In genomic region chr3:129567176-129567705, GRCh38 we compare ENCODE assay signal across 22 cellular contexts. TPM values are rescaled to one million over a fixed set of nuclear protein-coding genes. Genes with fewer than 3 reads are reported as not detected.
DNase-seq lines count a peak whose midpoint lies in the region; ATAC-seq, FAIRE-seq and TF ChIP-seq lines count a peak whose summit lies in the region.
"Had no signal": no experiment of that assay in that cellular context is flagged by ENCODE, and none has a peak within 500 bp of the region (broad histone marks: within the 10 kb centered on the region; RNA-seq: fewer than 3 reads in every experiment).

No MANE protein-coding gene starts in this region.

- H3K36me3 ChIP-seq in mucosa of descending colon (ENCODE audit: low read depth): no peaks in the 10 kb centered on the region
- peaks cover 0 to 57% of the 10 kb centered on the region in 2 donors for H3K36me3 ChIP-seq in vagina
- H3K36me3 ChIP-seq: cardiac muscle cell had no signal

- no peak for FAIRE-seq in D721Med (lab: Jason Lieb, UNC)

- H3K4me1 ChIP-seq in mucosa of descending colon (ENCODE audit: low read depth) (peaks cover 3% of the 10 kb centered on the region), vagina (peaks cover 56% of the 10 kb centered on the region)
- H3K4me1 ChIP-seq: foreskin keratinocyte had no signal

- TF ChIP-seq CTCF in mucosa of descending colon (IDR thresholded peaks at IDR 0.05): no peak
- TF ChIP-seq CTCF in vagina (IDR thresholded peaks at IDR 0.05): no peak
- no peak for TF ChIP-seq CTCF in D721Med (IDR thresholded peaks at IDR 0.05; ENCODE audit: insufficient read depth, missing control alignments)

- H3K4me3 ChIP-seq in mucosa of descending colon: no peak overlapping the region
- H3K4me3 ChIP-seq in vagina: no peak overlapping the region
- H3K4me3 ChIP-seq: BLaER1 treated with 17β-estradiol and CSF1 and Interleukin-3, amounts not matched to agents 10 nM and 100 nM; cardiac muscle cell had no signal

- peak overlapping the region; percentile 84 for H3K27ac ChIP-seq in vagina
- H3K27ac ChIP-seq: cardiac muscle cell, foreskin keratinocyte had no signal

- H3K9me3 ChIP-seq in mucosa of descending colon (no peaks in the 10 kb centered on the region), vagina (no peaks in the 10 kb centered on the region)
- H3K9me3 ChIP-seq: BLaER1 treated with 17β-estradiol and CSF1 and Interleukin-3, amounts not matched to agents 10 nM and 100 nM had no signal

- ATAC-seq in Right ventricle myocardium inferior (peak; percentile 50), mucosa of descending colon (peak; percentile 44)
- ATAC-seq: activated CD8-positive, alpha-beta T cell treated with anti-CD3 and anti-CD28 coated beads for 36 hours; activated T-cell treated with anti-CD3 and anti-CD28 coated beads, Interleukin-2, amount 50 U/mL, for 72 hours; foreskin keratinocyte had no signal

- no peaks in the 10 kb centered on the region for H3K27me3 ChIP-seq in vagina
- H3K27me3 ChIP-seq: BLaER1 treated with 17β-estradiol and CSF1 and Interleukin-3, amounts not matched to agents 10 nM and 100 nM; cardiac muscle cell had no signal

- intact Hi-C loops in Right ventricle myocardium inferior (cut with DNase I): no loop called here
- intact Hi-C loops in cardiac septum (cut with DNase I): no loop called here
- intact Hi-C loops in mucosa of descending colon (cut with DNase I, micrococcal nuclease): no loop called here
- intact Hi-C loops in vagina (cut with DNase I): no loop called here

- DNase-seq in Right ventricle myocardium inferior (ENCODE audit: missing footprints) (no peak), cardiac septum (ENCODE audit: low spot score) (no peak), epidermal melanocyte (ENCODE audit: insufficient read length, low spot score) (peak; percentile 53), mucosa of descending colon (peak in 1 of 3 donors; percentile 25), vagina (ENCODE audit: extremely low spot score in 2 of 2) (no peak), D721Med (ENCODE audit: insufficient read length, low spot score) (no peak), cerebellar cortex (ENCODE audit: low spot score) (no peak), NCI-H1105 treated with DMSO at 0.1 percent for 48 hours (lab: John Stamatoyannopoulos, UW) (no peak)
- DNase-seq: 8988T; activated CD8-positive, alpha-beta T cell treated with anti-CD3 and anti-CD28 coated beads for 36 hours; activated naive CD8-positive, alpha-beta T cell treated with anti-CD3 and anti-CD28 coated beads, Interleukin-2, amount 10 ng/mL, durations not matched to agents 7 days and 5 days; activated T-cell treated with anti-CD3 and anti-CD28 coated beads, Interleukin-2, amount 50 U/mL, for 72 hours; DND-41; foreskin keratinocyte; KBM-7; NCI-H1048; stimulated activated CD4-positive, alpha-beta T cell treated with anti-CD3 and anti-CD28 coated beads, Interleukin-1b, Interleukin-23, amount 100 ng/mL, for 48 hours had no signal

- TF ChIP-seq POLR2A in vagina (IDR thresholded peaks at IDR 0.05): no peak

RNA-seq across cellular contexts. Expression of gene H1-8, which starts 24.3 kb away (rescaled TPM):
- total RNA-seq in Right ventricle myocardium inferior (not detected), cardiac septum (not detected), mucosa of descending colon (not detected), vagina (not detected)
- total RNA-seq: activated CD8-positive, alpha-beta T cell treated with anti-CD3 and anti-CD28 coated beads for 36 hours; activated naive CD8-positive, alpha-beta T cell treated with anti-CD3 and anti-CD28 coated beads, Interleukin-2, amount 10 ng/mL, durations not matched to agents 7 days and 5 days; activated T-cell treated with anti-CD3 and anti-CD28 coated beads, Interleukin-2, amount 50 U/mL, for 72 hours; cardiac muscle cell; foreskin keratinocyte; liver; neural crest cell; temporal lobe had no signal

RNA-seq across cellular contexts. Expression of gene RHO, which starts 38.8 kb away (rescaled TPM):
- total RNA-seq in Right ventricle myocardium inferior (not detected), cardiac septum (not detected), mucosa of descending colon (not detected), vagina (not detected)
- total RNA-seq: activated CD8-positive, alpha-beta T cell treated with anti-CD3 and anti-CD28 coated beads for 36 hours; activated naive CD8-positive, alpha-beta T cell treated with anti-CD3 and anti-CD28 coated beads, Interleukin-2, amount 10 ng/mL, durations not matched to agents 7 days and 5 days; activated T-cell treated with anti-CD3 and anti-CD28 coated beads, Interleukin-2, amount 50 U/mL, for 72 hours; cardiac muscle cell; foreskin keratinocyte; liver; neural crest cell; temporal lobe had no signal

RNA-seq across cellular contexts. Expression of gene PLXND1, which starts 39.2 kb away (rescaled TPM):
- total RNA-seq in Right ventricle myocardium inferior: 66.3 TPM
- total RNA-seq in cardiac septum: 54.8 TPM
- total RNA-seq in mucosa of descending colon: 10 to 100 TPM; 26.8 to 57.1 (median 48.1) TPM
- total RNA-seq in vagina: 96.5 TPM
